In the genomic region with DNA sequence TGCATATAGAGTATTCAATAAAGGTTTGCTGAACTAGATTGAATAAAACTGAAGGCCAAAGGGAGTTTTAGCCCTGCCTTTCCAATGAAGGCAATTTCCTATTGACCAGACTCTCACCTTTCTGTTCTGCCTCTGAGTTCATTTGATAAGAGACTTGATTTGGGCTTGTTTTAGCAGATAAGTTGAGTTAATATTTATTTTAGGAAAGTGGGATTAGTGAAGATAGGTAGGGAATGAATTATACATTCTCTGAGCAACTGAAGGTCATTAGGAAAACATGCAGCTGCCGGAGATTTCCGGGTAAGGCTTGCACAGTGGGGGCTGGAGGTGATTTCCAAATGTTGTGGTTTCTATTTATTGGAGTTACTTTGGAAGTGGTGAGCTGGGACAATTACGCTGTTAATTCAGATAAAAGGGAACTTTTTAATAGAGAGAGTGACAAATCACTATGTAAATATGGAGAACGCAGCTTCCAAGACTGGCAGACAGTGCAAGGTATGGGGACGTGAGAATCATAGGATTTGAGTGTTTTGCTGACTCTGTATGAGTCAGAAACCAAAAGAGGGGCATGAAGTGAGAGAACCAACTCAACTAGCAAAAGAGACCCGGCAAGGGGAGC, we compare ENCODE assay signal across 13 cellular contexts.
DNase-seq lines count a peak whose midpoint lies in the region; ATAC-seq and TF ChIP-seq lines count a peak whose summit lies in the region.
"Had no signal": no experiment of that assay in that cellular context is flagged by ENCODE, and none has a peak within 500 bp of the region (broad histone marks: within the 10 kb centered on the region; RNA-seq: fewer than 3 reads in every experiment).

No MANE protein-coding gene starts in this region.

- peak overlapping the region; percentile 50 for H3K4me3 Mint-ChIP-seq in memory B cell

- CTCF ChIA-PET in RWPE1 (lab: Yijun Ruan, JAX) = no interaction called here

- no peaks in the 10 kb centered on the region for H3K36me3 Mint-ChIP-seq in memory B cell

- H3K9me3 ChIP-seq in BLaER1 treated with 17β-estradiol and CSF1 and Interleukin-3, amounts not matched to agents 10 nM and 100 nM (replicated peaks in 1 of 11) = no peaks in the 10 kb centered on the region

- H3K9me3 Mint-ChIP-seq in memory B cell = no peaks in the 10 kb centered on the region

- ATAC-seq in memory B cell (ENCODE audit: low read depth) = no peak

- no peak overlapping the region for H3K9ac ChIP-seq in BLaER1 treated with 17β-estradiol and CSF1 and Interleukin-3, amounts not matched to agents 10 nM and 100 nM

- H3K4me3 ChIP-seq in BLaER1 treated with 17β-estradiol and CSF1 and Interleukin-3, amounts not matched to agents 10 nM and 100 nM = no peak overlapping the region
- no peak overlapping the region for H3K4me3 ChIP-seq in astrocyte of the spinal cord (ENCODE audit: low read depth, low read length)

- DNase-seq in LoVo (ENCODE audit: low spot score) (peak; percentile 72), astrocyte of the spinal cord (ENCODE audit: low read depth, low spot score) (peak; percentile 20), memory B cell (ENCODE audit: low spot score in 2 of 2) (no peak), NCI-H510A treated with DMSO at 0.1 percent for 48 hours (lab: John Stamatoyannopoulos, UW) (no peak), GM19240 (ENCODE audit: insufficient read length, low spot score) (no peak), RWPE1 (ENCODE audit: low spot score) (no peak)
- DNase-seq in stimulated activated CD4-positive, alpha-beta T cell treated with anti-CD3 and anti-CD28 coated beads, Interleukin-4, amount 100 ng/mL, for 24 hours = no peak
- DNase-seq: activated CD8-positive, alpha-beta memory T cell treated with anti-CD3 and anti-CD28 coated beads for 24 hours; activated naive CD4-positive, alpha-beta T cell; DND-41; GOT3; stimulated activated CD8-positive, alpha-beta memory T cell treated with anti-CD3 and anti-CD28 coated beads, Interleukin-4, amount 100 ng/mL, for 48 hours had no signal

- no peaks in the 10 kb centered on the region for H3K27me3 Mint-ChIP-seq in memory B cell

- POLR2A ChIA-PET in RWPE1 (lab: Yijun Ruan, JAX; ENCODE audit: low non-redundant PET) = no interaction called here

- H3K4me1 Mint-ChIP-seq in memory B cell = peaks cover 66% of the 10 kb centered on the region

- H3K4me2 ChIP-seq in BLaER1 treated with 17β-estradiol and CSF1 and Interleukin-3, amounts not matched to agents 10 nM and 100 nM = peak overlapping the region; percentile 48 to 83 (median 72); a peak in 21 of 22 replicates

- TF ChIP-seq CTCF in astrocyte of the spinal cord (IDR thresholded peaks at IDR 0.05; ENCODE audit: low read depth, low read length) = no peak
- TF ChIP-seq CTCF in RWPE1 (conservative IDR thresholded peaks at IDR 0.05; ENCODE audit: low read depth) = no peak

- peaks cover 0 to 8% (median 0%) of the 10 kb centered on the region in 11 experiments; a peak in 4 of 22 replicates for H4K20me1 ChIP-seq in BLaER1 treated with 17β-estradiol and CSF1 and Interleukin-3, amounts not matched to agents 10 nM and 100 nM

- peaks cover 45 to 70% (median 60%) of the 10 kb centered on the region in 10 experiments for H3K4me1 ChIP-seq in BLaER1 treated with 17β-estradiol and CSF1 and Interleukin-3, amounts not matched to agents 10 nM and 100 nM

- peak overlapping the region; percentile 67 for H3K27ac Mint-ChIP-seq in memory B cell

- H3K27ac ChIP-seq in BLaER1 treated with 17β-estradiol and CSF1 and Interleukin-3, amounts not matched to agents 10 nM and 100 nM = no peak overlapping the region
- no peak overlapping the region for H3K27ac ChIP-seq in RWPE1

- no peaks in the 10 kb centered on the region for H3K36me3 ChIP-seq in BLaER1 treated with 17β-estradiol and CSF1 and Interleukin-3, amounts not matched to agents 10 nM and 100 nM

- H3K27me3 ChIP-seq in BLaER1 treated with 17β-estradiol and CSF1 and Interleukin-3, amounts not matched to agents 10 nM and 100 nM = peaks cover 0 to 61% (median 35%) of the 10 kb centered on the region in 11 experiments; a peak in 16 of 22 replicates

- in situ Hi-C loops in astrocyte of the spinal cord (cut with HindIII; ENCODE audit: low sequenced_read_pairs) = no loop called here

Comparison
In these comparisons a context has a peak if more than half of its experiments do, and no peak if none do; other contexts are left out.
1. DNase-seq: peak in LoVo (single experiment) and astrocyte of the spinal cord (single experiment); none in memory B cell (0 of 2), stimulated activated CD4-positive, alpha-beta T cell treated with anti-CD3 and anti-CD28 coated beads, Interleukin-4, amount 100 ng/mL, for 24 hours (single experiment), NCI-H510A treated with DMSO at 0.1 percent for 48 hours (single experiment), GM19240 (single experiment) and RWPE1 (single experiment).